1 cellular context compared by ENCODE assay signal in the genomic region with DNA sequence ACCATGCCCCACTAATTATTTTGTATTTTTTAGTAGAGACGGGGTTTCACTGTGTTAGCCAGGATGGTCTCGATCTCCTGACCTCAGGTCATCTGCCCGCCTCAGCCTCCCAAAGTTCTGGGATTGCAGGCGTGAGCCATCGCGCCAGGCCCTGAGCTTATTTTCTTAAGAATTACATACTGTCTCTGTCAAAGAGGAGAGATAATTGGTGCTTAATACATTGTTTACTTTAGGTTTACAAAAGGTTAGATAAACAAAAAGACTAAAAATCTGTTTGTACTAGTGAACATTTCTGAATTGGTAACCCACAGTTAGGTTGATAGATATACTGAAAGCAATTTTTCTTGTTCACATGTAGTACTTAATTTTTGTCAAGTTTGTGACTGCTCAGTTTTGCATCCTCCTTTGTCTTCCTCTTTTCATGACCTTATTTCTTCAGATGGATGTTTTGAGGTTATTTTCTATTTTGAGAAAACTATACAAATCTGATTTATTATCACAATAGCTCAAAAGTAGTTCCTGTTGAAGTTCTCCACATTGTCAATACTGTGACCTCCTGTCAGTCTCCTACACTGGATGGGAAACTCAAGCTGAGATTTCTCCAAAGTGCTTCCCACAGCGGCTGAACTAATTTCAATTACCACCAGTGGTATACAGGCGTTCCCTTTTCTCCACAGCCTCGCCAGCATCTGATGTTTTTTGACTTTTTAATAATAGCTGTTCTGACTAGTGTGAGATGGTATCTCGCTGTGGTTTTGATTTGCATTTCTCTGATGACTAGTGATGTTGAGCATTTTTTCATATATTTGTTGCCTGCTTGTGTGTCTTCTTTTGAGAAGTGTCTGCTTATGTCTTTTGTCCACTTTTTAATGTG.
TF ChIP-seq lines count a peak whose summit lies in the region.

No MANE protein-coding gene starts in this region.

TF ChIP-seq in HepG2, 621 proteins besides CTCF, POLR2A, EP300 and RAD21 (continued from another document):
- TF ChIP-seq, protein P1, sequence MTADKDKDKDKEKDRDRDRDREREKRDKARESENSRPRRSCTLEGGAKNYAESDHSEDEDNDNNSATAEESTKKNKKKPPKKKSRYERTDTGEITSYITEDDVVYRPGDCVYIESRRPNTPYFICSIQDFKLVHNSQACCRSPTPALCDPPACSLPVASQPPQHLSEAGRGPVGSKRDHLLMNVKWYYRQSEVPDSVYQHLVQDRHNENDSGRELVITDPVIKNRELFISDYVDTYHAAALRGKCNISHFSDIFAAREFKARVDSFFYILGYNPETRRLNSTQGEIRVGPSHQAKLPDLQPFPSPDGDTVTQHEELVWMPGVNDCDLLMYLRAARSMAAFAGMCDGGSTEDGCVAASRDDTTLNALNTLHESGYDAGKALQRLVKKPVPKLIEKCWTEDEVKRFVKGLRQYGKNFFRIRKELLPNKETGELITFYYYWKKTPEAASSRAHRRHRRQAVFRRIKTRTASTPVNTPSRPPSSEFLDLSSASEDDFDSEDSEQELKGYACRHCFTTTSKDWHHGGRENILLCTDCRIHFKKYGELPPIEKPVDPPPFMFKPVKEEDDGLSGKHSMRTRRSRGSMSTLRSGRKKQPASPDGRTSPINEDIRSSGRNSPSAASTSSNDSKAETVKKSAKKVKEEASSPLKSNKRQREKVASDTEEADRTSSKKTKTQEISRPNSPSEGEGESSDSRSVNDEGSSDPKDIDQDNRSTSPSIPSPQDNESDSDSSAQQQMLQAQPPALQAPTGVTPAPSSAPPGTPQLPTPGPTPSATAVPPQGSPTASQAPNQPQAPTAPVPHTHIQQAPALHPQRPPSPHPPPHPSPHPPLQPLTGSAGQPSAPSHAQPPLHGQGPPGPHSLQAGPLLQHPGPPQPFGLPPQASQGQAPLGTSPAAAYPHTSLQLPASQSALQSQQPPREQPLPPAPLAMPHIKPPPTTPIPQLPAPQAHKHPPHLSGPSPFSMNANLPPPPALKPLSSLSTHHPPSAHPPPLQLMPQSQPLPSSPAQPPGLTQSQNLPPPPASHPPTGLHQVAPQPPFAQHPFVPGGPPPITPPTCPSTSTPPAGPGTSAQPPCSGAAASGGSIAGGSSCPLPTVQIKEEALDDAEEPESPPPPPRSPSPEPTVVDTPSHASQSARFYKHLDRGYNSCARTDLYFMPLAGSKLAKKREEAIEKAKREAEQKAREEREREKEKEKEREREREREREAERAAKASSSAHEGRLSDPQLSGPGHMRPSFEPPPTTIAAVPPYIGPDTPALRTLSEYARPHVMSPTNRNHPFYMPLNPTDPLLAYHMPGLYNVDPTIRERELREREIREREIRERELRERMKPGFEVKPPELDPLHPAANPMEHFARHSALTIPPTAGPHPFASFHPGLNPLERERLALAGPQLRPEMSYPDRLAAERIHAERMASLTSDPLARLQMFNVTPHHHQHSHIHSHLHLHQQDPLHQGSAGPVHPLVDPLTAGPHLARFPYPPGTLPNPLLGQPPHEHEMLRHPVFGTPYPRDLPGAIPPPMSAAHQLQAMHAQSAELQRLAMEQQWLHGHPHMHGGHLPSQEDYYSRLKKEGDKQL (CRISPR knock-in tag; IDR thresholded peaks at IDR 0.05; ENCODE audit: low read depth) = peak; percentile 79; the same call in 1 of the 2 replicates
- TF ChIP-seq, protein P2, sequence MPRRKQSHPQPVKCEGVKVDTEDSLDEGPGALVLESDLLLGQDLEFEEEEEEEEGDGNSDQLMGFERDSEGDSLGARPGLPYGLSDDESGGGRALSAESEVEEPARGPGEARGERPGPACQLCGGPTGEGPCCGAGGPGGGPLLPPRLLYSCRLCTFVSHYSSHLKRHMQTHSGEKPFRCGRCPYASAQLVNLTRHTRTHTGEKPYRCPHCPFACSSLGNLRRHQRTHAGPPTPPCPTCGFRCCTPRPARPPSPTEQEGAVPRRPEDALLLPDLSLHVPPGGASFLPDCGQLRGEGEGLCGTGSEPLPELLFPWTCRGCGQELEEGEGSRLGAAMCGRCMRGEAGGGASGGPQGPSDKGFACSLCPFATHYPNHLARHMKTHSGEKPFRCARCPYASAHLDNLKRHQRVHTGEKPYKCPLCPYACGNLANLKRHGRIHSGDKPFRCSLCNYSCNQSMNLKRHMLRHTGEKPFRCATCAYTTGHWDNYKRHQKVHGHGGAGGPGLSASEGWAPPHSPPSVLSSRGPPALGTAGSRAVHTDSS (CRISPR knock-in tag; conservative IDR thresholded peaks at IDR 0.05) = no peak
- TF ChIP-seq HMG20A (CRISPR knock-in tag; IDR thresholded peaks at IDR 0.05; ENCODE audit: borderline replicate concordance) = peak; percentile 57; the same call in 1 of the 2 replicates
- no peak for TF ChIP-seq THAP11 (CRISPR knock-in tag; IDR thresholded peaks at IDR 0.05)
- TF ChIP-seq ZNF589 (CRISPR knock-in tag; conservative IDR thresholded peaks at IDR 0.05) = no peak
- TF ChIP-seq, protein P3, sequence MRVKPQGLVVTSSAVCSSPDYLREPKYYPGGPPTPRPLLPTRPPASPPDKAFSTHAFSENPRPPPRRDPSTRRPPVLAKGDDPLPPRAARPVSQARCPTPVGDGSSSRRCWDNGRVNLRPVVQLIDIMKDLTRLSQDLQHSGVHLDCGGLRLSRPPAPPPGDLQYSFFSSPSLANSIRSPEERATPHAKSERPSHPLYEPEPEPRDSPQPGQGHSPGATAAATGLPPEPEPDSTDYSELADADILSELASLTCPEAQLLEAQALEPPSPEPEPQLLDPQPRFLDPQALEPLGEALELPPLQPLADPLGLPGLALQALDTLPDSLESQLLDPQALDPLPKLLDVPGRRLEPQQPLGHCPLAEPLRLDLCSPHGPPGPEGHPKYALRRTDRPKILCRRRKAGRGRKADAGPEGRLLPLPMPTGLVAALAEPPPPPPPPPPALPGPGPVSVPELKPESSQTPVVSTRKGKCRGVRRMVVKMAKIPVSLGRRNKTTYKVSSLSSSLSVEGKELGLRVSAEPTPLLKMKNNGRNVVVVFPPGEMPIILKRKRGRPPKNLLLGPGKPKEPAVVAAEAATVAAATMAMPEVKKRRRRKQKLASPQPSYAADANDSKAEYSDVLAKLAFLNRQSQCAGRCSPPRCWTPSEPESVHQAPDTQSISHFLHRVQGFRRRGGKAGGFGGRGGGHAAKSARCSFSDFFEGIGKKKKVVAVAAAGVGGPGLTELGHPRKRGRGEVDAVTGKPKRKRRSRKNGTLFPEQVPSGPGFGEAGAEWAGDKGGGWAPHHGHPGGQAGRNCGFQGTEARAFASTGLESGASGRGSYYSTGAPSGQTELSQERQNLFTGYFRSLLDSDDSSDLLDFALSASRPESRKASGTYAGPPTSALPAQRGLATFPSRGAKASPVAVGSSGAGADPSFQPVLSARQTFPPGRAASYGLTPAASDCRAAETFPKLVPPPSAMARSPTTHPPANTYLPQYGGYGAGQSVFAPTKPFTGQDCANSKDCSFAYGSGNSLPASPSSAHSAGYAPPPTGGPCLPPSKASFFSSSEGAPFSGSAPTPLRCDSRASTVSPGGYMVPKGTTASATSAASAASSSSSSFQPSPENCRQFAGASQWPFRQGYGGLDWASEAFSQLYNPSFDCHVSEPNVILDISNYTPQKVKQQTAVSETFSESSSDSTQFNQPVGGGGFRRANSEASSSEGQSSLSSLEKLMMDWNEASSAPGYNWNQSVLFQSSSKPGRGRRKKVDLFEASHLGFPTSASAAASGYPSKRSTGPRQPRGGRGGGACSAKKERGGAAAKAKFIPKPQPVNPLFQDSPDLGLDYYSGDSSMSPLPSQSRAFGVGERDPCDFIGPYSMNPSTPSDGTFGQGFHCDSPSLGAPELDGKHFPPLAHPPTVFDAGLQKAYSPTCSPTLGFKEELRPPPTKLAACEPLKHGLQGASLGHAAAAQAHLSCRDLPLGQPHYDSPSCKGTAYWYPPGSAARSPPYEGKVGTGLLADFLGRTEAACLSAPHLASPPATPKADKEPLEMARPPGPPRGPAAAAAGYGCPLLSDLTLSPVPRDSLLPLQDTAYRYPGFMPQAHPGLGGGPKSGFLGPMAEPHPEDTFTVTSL (CRISPR knock-in tag; IDR thresholded peaks at IDR 0.05; ENCODE audit: borderline replicate concordance) = peak; percentile 61; the same call in 1 of the 2 replicates
